In the genomic region with DNA sequence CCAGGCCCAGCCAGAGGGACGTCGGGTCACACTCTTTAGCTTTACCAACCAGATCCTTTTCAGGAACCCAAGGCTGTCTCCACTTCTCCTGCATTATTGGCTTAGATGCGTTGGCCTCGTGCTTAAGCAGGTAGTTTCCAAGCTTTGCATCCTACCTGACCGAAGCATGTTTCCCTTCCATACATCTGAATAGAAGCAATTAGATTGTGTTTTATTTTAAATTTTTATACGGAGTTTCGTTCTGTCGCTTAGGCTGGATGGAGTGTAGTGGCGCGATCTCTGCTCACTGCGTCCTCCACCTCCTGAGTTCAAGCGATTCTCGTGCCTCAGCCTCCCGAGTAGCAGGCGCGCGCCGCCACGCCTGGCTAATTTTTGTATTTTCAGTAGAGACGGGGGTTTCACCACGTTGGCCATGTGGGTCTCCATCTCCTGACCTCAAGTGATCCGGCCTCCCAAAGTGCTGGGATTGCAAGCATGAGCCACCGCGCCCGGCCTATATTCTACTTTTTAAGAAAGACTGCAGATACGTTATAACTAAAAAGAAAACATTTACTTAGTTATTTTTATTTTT, we compare ENCODE assay signal across 8 cellular contexts. TPM values are rescaled to one million over a fixed set of nuclear protein-coding genes. Genes with fewer than 3 reads are reported as not detected.
DNase-seq lines count a peak whose midpoint lies in the region; ATAC-seq and TF ChIP-seq lines count a peak whose summit lies in the region.

No MANE protein-coding gene starts in this region.

- peak overlapping the region; percentile 72 for H3K4me2 ChIP-seq in OCI-LY3 (ENCODE audit: low read length)

- no peaks in the 10 kb centered on the region for H3K36me3 Mint-ChIP-seq in CD4-positive, CD25-positive, alpha-beta regulatory T cell

- peaks cover 3% of the 10 kb centered on the region for H3K27me3 ChIP-seq in CD4-positive, CD25-positive, alpha-beta regulatory T cell (ENCODE audit: control insufficient read depth, insufficient read depth, low read length)
- H3K27me3 ChIP-seq in OCI-LY3 (ENCODE audit: low read depth, low read length): no peaks in the 10 kb centered on the region
- no peaks in the 10 kb centered on the region for H3K27me3 ChIP-seq in dorsolateral prefrontal cortex
- no peaks in the 10 kb centered on the region for H3K27me3 ChIP-seq in mucosa of rectum (ENCODE audit: control insufficient read depth in 2 of 2, insufficient read depth in 2 of 2, low read length in 2 of 2)
- H3K27me3 ChIP-seq in aorta (ENCODE audit: control insufficient read depth in 1 of 2, insufficient read depth in 2 of 2, low read length in 1 of 2): no peaks in the 10 kb centered on the region

- no peaks in the 10 kb centered on the region for H4K20me1 ChIP-seq in OCI-LY3 (ENCODE audit: insufficient read depth, low read length)

- H3K4me1 ChIP-seq in CD4-positive, CD25-positive, alpha-beta regulatory T cell (ENCODE audit: control insufficient read depth, insufficient read depth, low read length, poor library complexity, severe bottlenecking): peaks cover 10% of the 10 kb centered on the region
- H3K4me1 ChIP-seq in OCI-LY3 (ENCODE audit: low read length): peaks cover 4% of the 10 kb centered on the region
- peaks cover 0 to 4% of the 10 kb centered on the region in 2 donors for H3K4me1 ChIP-seq in mucosa of rectum (ENCODE audit: control insufficient read depth in 2 of 2, insufficient read depth in 2 of 2, low read length in 2 of 2)
- H3K4me1 ChIP-seq in aorta (ENCODE audit: control insufficient read depth in 1 of 2, insufficient read depth in 2 of 2, low read length in 2 of 2): no peaks in the 10 kb centered on the region

- TF ChIP-seq CTCF in OCI-LY3 (IDR thresholded peaks at IDR 0.05; ENCODE audit: low read depth, low read length): no peak
- no peak for TF ChIP-seq CTCF in dorsolateral prefrontal cortex (IDR thresholded peaks at IDR 0.05 in 54 of 56, conservative IDR thresholded peaks at IDR 0.05 in 2 of 56; ENCODE audit: low read depth in 1 of 56, partially characterized antibody in 56 of 56)

- intact Hi-C loops in dorsolateral prefrontal cortex (cut with DNase I): loop anchor here in 1 of 2 donors (1.0 kb wide), 1 partner anchor 18 kb away; the partner anchor contains the start of gene DCUN1D5
- intact Hi-C loops in aorta (cut with DNase I): no loop called here

- WGBS in aorta, 2 donors: 5 to 11% methylated on average over 26 of the region's 26 CpGs

- peaks cover 5 to 14% (median 11%) of the 10 kb centered on the region in 4 donors for H3K4me1 Mint-ChIP-seq in CD4-positive, CD25-positive, alpha-beta regulatory T cell

- 0 out of 2 replicates have a peak overlapping the region, but pooled peaks have one; percentile 9 for H3K9ac ChIP-seq in OCI-LY3 (ENCODE audit: low read length)
- H3K9ac ChIP-seq in mucosa of rectum (ENCODE audit: low read depth in 1 of 2, low read length in 2 of 2): peak overlapping the region in 1 of 2 donors; percentile 65

- peak overlapping the region; percentile 90 for H3K4me3 ChIP-seq in CD4-positive, CD25-positive, alpha-beta regulatory T cell (ENCODE audit: low read depth, low read length)
- H3K4me3 ChIP-seq in OCI-LY3 (ENCODE audit: low read length) (peak overlapping the region; percentile 80), dorsolateral prefrontal cortex (peak overlapping the region; percentile 57 to 90 (median 76)), mucosa of rectum (ENCODE audit: low read length in 2 of 2) (peak overlapping the region; percentile 65 to 97), aorta (ENCODE audit: low read length in 2 of 2) (peak overlapping the region; percentile 50 to 69)

- H3K9me3 Mint-ChIP-seq in CD4-positive, CD25-positive, alpha-beta regulatory T cell: peaks cover 0 to 2% (median 0%) of the 10 kb centered on the region in 7 donors

- H3K27me3 Mint-ChIP-seq in CD4-positive, CD25-positive, alpha-beta regulatory T cell: peaks cover 20% of the 10 kb centered on the region

- H2AFZ ChIP-seq in OCI-LY3 (ENCODE audit: low read depth, low read length): peak overlapping the region; percentile 54

- no peaks in the 10 kb centered on the region for H3K36me3 ChIP-seq in CD4-positive, CD25-positive, alpha-beta regulatory T cell (ENCODE audit: control insufficient read depth, insufficient read depth, low read length)
- H3K36me3 ChIP-seq in OCI-LY3 (replicated peaks; ENCODE audit: low read depth, low read length): no peaks in the 10 kb centered on the region
- H3K36me3 ChIP-seq in mucosa of rectum (ENCODE audit: control insufficient read depth in 2 of 2, insufficient read depth in 2 of 2, low read length in 2 of 2): no peaks in the 10 kb centered on the region
- no peaks in the 10 kb centered on the region for H3K36me3 ChIP-seq in aorta (ENCODE audit: control insufficient read depth in 1 of 2, insufficient read depth in 2 of 2, low read length in 1 of 2)

- peak overlapping the region; percentile 27 to 97 (median 93) for H3K27ac Mint-ChIP-seq in CD4-positive, CD25-positive, alpha-beta regulatory T cell

- no peaks in the 10 kb centered on the region for H3K9me3 ChIP-seq in CD4-positive, CD25-positive, alpha-beta regulatory T cell (ENCODE audit: control insufficient read depth in 2 of 2, low read length in 2 of 2)
- H3K9me3 ChIP-seq in OCI-LY3 (ENCODE audit: insufficient read depth, low read length) (no peaks in the 10 kb centered on the region), mucosa of rectum (ENCODE audit: control insufficient read depth in 2 of 2, low read length in 2 of 2) (no peaks in the 10 kb centered on the region), aorta (ENCODE audit: control insufficient read depth, low read length) (no peaks in the 10 kb centered on the region)

- H3K4me3 Mint-ChIP-seq in CD4-positive, CD25-positive, alpha-beta regulatory T cell: peak overlapping the region; percentile 92 to 100 (median 96)

- peak in 1 of 2 donors; percentile 2 for ATAC-seq in CD4-positive, CD25-positive, alpha-beta regulatory T cell (ENCODE audit: low read depth in 2 of 2)
- ATAC-seq in GM21381 (IDR thresholded peaks at IDR 0.05; ENCODE audit: unreplicated experiment) (peak; percentile 16), aorta (ENCODE audit: low FRiP score) (peak; percentile 37), GM18520 (IDR thresholded peaks at IDR 0.05; ENCODE audit: unreplicated experiment) (no peak)

- DNase-seq in CD4-positive, CD25-positive, alpha-beta regulatory T cell: no peak
- DNase-seq in dorsolateral prefrontal cortex (peak in 3 of 10 donors; percentile 12 to 41 (median 20)), aorta (peak; percentile 42 to 71), DMS79 (lab: John Stamatoyannopoulos, UW) (no peak)

- peak overlapping the region; percentile 67 for H3K27ac ChIP-seq in CD4-positive, CD25-positive, alpha-beta regulatory T cell (ENCODE audit: insufficient read depth, low read length, poor library complexity, severe bottlenecking)
- H3K27ac ChIP-seq in OCI-LY3 (ENCODE audit: low read length): no peak overlapping the region
- peak overlapping the region in 42 of 59 donors; percentile 1 to 81 (median 50) for H3K27ac ChIP-seq in dorsolateral prefrontal cortex
- peak overlapping the region; percentile 49 to 68 for H3K27ac ChIP-seq in mucosa of rectum (ENCODE audit: low read depth in 2 of 2, low read length in 2 of 2)
- peak overlapping the region in 1 of 2 donors; percentile 4 for H3K27ac ChIP-seq in aorta (ENCODE audit: low read depth in 1 of 2, low read length in 2 of 2)

- H3K79me2 ChIP-seq in OCI-LY3 (ENCODE audit: low read length): no peaks in the 10 kb centered on the region

RNA-seq across cellular contexts. Expression of gene DYNC2H1, which starts 0.7 kb away (rescaled TPM):
- total RNA-seq in CD4-positive, CD25-positive, alpha-beta regulatory T cell: 1.8 TPM
- polyA plus RNA-seq in CD4-positive, CD25-positive, alpha-beta regulatory T cell: under 1 TPM; 0.10 to 0.20 (median 0.17) TPM
- 10 to 100 TPM; 28.3 to 52.3 (median 40.6) TPM for total RNA-seq in dorsolateral prefrontal cortex
- 10 to 100 TPM; 13.6 to 22.1 TPM for total RNA-seq in aorta
- 10 to 100 TPM in 1 of 2 donors, under 1 TPM in 1; 0.88 to 19.4 TPM for polyA plus RNA-seq in aorta

RNA-seq across cellular contexts. Expression of gene DCUN1D5, which starts 17.9 kb away (rescaled TPM):
- 16.2 TPM for total RNA-seq in CD4-positive, CD25-positive, alpha-beta regulatory T cell
- polyA plus RNA-seq in CD4-positive, CD25-positive, alpha-beta regulatory T cell: 10 to 100 TPM; 23.6 to 27.6 (median 26.6) TPM
- total RNA-seq in dorsolateral prefrontal cortex: 10 to 100 TPM; 20.0 to 43.8 (median 31.2) TPM
- 10 to 100 TPM; 18.1 to 20.0 TPM for total RNA-seq in aorta
- polyA plus RNA-seq in aorta: 10 to 100 TPM; 10.5 to 14.7 TPM

Comparison
In these comparisons a context has a peak if more than half of its experiments do, and no peak if none do; other contexts are left out.
1. DNase-seq: peak in aorta (2 of 2); none in CD4-positive, CD25-positive, alpha-beta regulatory T cell (0 of 3) and DMS79 (single experiment).
2. Peak in every context shown above with its lines, with median percentiles within 50 percentile points of each other: H3K4me3 ChIP-seq.